ENCODE assay signal across 9 cellular contexts in the genomic region with DNA sequence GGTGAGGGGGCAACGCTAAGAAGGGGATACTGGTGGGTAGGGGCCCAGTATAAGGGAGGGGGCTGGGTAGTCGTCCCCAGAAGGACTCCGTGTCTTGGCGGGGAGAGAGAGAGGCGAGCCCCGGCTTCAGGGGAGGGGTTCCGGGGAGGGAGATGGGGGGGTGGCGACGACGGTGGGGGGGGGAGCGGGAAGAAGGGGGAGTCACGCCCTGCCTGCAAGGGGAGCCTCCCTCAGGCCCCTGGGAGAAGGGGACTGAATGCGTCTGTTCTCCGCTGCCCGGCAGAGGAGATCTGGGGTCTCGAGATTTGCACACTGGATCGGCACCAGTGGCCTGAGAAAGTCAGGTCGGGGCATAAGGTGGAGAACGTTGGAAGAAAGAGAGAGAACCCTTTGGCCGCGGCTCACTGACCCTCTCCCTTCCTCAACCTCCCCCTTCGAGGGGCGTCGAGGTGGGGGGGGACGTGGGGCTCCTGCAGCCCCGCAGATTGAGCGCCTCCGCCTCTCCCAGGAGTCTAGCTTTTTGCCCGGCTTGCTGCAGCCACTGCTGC. TPM values are rescaled to one million over a fixed set of nuclear protein-coding genes. Genes with fewer than 3 reads are reported as not detected.
DNase-seq lines count a peak whose midpoint lies in the region; ATAC-seq, FAIRE-seq and TF ChIP-seq lines count a peak whose summit lies in the region.
"Had no signal": no experiment of that assay in that cellular context is flagged by ENCODE, and none has a peak within 500 bp of the region (broad histone marks: within the 10 kb centered on the region; RNA-seq: fewer than 3 reads in every experiment).

No MANE protein-coding gene starts in this region.

- no peak overlapping the region; the same call in 1 of the 2 replicates for H3K14ac ChIP-seq in IMR-90 (replicated peaks; ENCODE audit: low read depth, low read length)

- FAIRE-seq in endothelial cell of umbilical vein (lab: Jason Lieb, UNC), result no peak

- H3K9me3 ChIP-seq in IMR-90 (ENCODE audit: control insufficient read depth, insufficient read depth, low read length) (no peaks in the 10 kb centered on the region), endothelial cell of umbilical vein (replicated peaks; ENCODE audit: control insufficient read depth, insufficient read depth, low read length) (no peaks in the 10 kb centered on the region), gastrocnemius medialis (no peaks in the 10 kb centered on the region)

- H3K23ac ChIP-seq in IMR-90 (ENCODE audit: low read depth, low read length), result 0 out of 2 replicates have a peak overlapping the region, but pooled peaks have one; percentile 42

- no peaks in the 10 kb centered on the region for H3K9me3 Mint-ChIP-seq in activated T-cell treated with anti-CD3 and anti-CD28 coated beads, Interleukin-2, amount 50 U/mL, for 24 hours

- in situ Hi-C loops in IMR-90 (cut with MboI; ENCODE audit: low sequenced_read_pairs) (no loop called here), gastrocnemius medialis (cut with MboI; ENCODE audit: low sequenced_read_pairs in 4 of 4) (loop anchor here in 1 of 4 donors (5.0 kb wide), 1 partner anchor 50 kb away; no protein-coding TSS in a partner anchor)

- WGBS in IMR-90 (ENCODE audit: extremely low coverage in 2 of 2, insufficient read length in 1 of 2), 2 experiments, result 17% methylated on average over 7 of the region's 29 CpGs; no CpG with 5 or more reads in 1 of the 2 experiments

- TF ChIP-seq POLR2A in IMR-90 (IDR thresholded peaks at IDR 0.05; ENCODE audit: low read depth, low read length) (no peak), endothelial cell of umbilical vein (IDR thresholded peaks at IDR 0.05; ENCODE audit: low read depth, low read length) (no peak), gastrocnemius medialis (IDR thresholded peaks at IDR 0.05) (no peak)

- CTCF ChIA-PET in IMR-90 (lab: Yijun Ruan, JAX) (no interaction called here), endothelial cell of umbilical vein (lab: Charles Lee) (no interaction called here)

- no peak overlapping the region for H2BK120ac ChIP-seq in IMR-90 (ENCODE audit: low read depth, low read length)

- H2AK5ac ChIP-seq in IMR-90 (ENCODE audit: low read depth, low read length), result 0 out of 2 replicates have a peak overlapping the region, but pooled peaks have one; percentile 16

- H3K36me3 ChIP-seq in IMR-90 (ENCODE audit: control insufficient read depth, insufficient read depth, low read length) (no peaks in the 10 kb centered on the region), endothelial cell of umbilical vein (ENCODE audit: control insufficient read depth in 2 of 2, extremely low read depth in 1 of 2, insufficient read depth in 2 of 2, low read length in 2 of 2) (no peaks in the 10 kb centered on the region), gastrocnemius medialis (no peaks in the 10 kb centered on the region)

- peak overlapping the region; percentile 91 for H2AFZ ChIP-seq in IMR-90 (replicated peaks; ENCODE audit: low read length, poor library complexity)
- H2AFZ ChIP-seq in endothelial cell of umbilical vein (ENCODE audit: low read depth, low read length), result peak overlapping the region; percentile 86

- H4K8ac ChIP-seq in IMR-90 (ENCODE audit: low read depth in 2 of 2, low read length in 2 of 2), result no peak overlapping the region; a peak in 1 of 4 replicates

- peak overlapping the region; percentile 85 for H2AK9ac ChIP-seq in IMR-90 (replicated peaks; ENCODE audit: low read depth, low read length, poor library complexity)

- peak overlapping the region; percentile 43; the same call in 1 of the 2 replicates for H3K4ac ChIP-seq in IMR-90 (ENCODE audit: low read depth, low read length)

- no peak overlapping the region for H2BK20ac ChIP-seq in IMR-90 (ENCODE audit: low read depth, low read length)

- no peak for DNase-seq in IMR-90
- no peak for DNase-seq in endothelial cell of umbilical vein (ENCODE audit: low read depth, low spot score)
- DNase-seq in gastrocnemius medialis, result no peak
- no peak for DNase-seq in activated T-cell treated with anti-CD3 and anti-CD28 coated beads, Interleukin-2, amount 50 U/mL, for 24 hours
- DNase-seq in NCI-H1694 (lab: John Stamatoyannopoulos, UW), result no peak

- BruUV-seq in IMR-90 (replicated peaks; lab: Mats Ljungman, UMichigan) (no TSS peak), endothelial cell of umbilical vein (replicated peaks; lab: Mats Ljungman, UMichigan) (no TSS peak)

- no peak for TF ChIP-seq CTCF in IMR-90 (conservative IDR thresholded peaks at IDR 0.05; ENCODE audit: low read depth, low read length)
- TF ChIP-seq CTCF in endothelial cell of umbilical vein (IDR thresholded peaks at IDR 0.05; ENCODE audit: extremely low read depth in 1 of 2, insufficient read depth in 1 of 2, low read depth in 1 of 2, low read length in 2 of 2), result no peak
- no peak for TF ChIP-seq CTCF in gastrocnemius medialis (IDR thresholded peaks at IDR 0.05 in 4 of 5, conservative IDR thresholded peaks at IDR 0.05 in 1 of 5)

- no peak overlapping the region for H4K91ac ChIP-seq in IMR-90 (ENCODE audit: insufficient read depth, low read depth, low read length)

- H3K4me2 ChIP-seq in IMR-90 (ENCODE audit: low read depth, low read length) (peak overlapping the region; percentile 95), endothelial cell of umbilical vein (ENCODE audit: insufficient read depth, low read length) (peak overlapping the region; percentile 78)

- H3K4me1 Mint-ChIP-seq in activated T-cell treated with anti-CD3 and anti-CD28 coated beads, Interleukin-2, amount 50 U/mL, for 24 hours (ENCODE audit: low read depth), result peaks cover 17% of the 10 kb centered on the region

- H3K18ac ChIP-seq in IMR-90 (ENCODE audit: low read depth, low read length), result no peak overlapping the region

- H4K5ac ChIP-seq in IMR-90 (ENCODE audit: low read depth, low read length), result no peak overlapping the region

- H3K79me2 ChIP-seq in endothelial cell of umbilical vein (ENCODE audit: control insufficient read depth, insufficient read depth, low read length), result no peaks in the 10 kb centered on the region

- H3K27me3 ChIP-seq in IMR-90 (ENCODE audit: control insufficient read depth, insufficient read depth, low read length) (peaks cover 15% of the 10 kb centered on the region), endothelial cell of umbilical vein (ENCODE audit: control insufficient read depth in 2 of 2, insufficient read depth in 2 of 2, low read length in 2 of 2) (no peaks in the 10 kb centered on the region), gastrocnemius medialis (no peaks in the 10 kb centered on the region)

- H3K4me3 Mint-ChIP-seq in activated T-cell treated with anti-CD3 and anti-CD28 coated beads, Interleukin-2, amount 50 U/mL, for 24 hours, result no peak overlapping the region
- H3K4me3 Mint-ChIP-seq: mesothelial cell of epicardium had no signal

- H2BK15ac ChIP-seq in IMR-90 (ENCODE audit: low read depth, low read length), result no peak overlapping the region

- ATAC-seq in IMR-90 (ENCODE audit: low read depth), result no peak
- peak in 1 of 2 donors; percentile 0 for ATAC-seq in gastrocnemius medialis
- no peak for ATAC-seq in HG02973 (IDR thresholded peaks at IDR 0.05; ENCODE audit: unreplicated experiment)
- no peak for ATAC-seq in HG02852 (IDR thresholded peaks at IDR 0.05; ENCODE audit: unreplicated experiment)

- no peak overlapping the region for H3K27ac ChIP-seq in IMR-90 (ENCODE audit: insufficient read depth, low read length)
- no peak overlapping the region for H3K27ac ChIP-seq in endothelial cell of umbilical vein (ENCODE audit: insufficient read depth, low read depth, low read length)
- peak overlapping the region in 3 of 4 donors; percentile 52 to 81 (median 76) for H3K27ac ChIP-seq in gastrocnemius medialis

- peaks cover 23% of the 10 kb centered on the region for H3K27me3 Mint-ChIP-seq in activated T-cell treated with anti-CD3 and anti-CD28 coated beads, Interleukin-2, amount 50 U/mL, for 24 hours

- H3K56ac ChIP-seq in IMR-90 (ENCODE audit: extremely low read depth, insufficient read depth, low read length), result no peak overlapping the region

- TF ChIP-seq RAD21 in IMR-90 (IDR thresholded peaks at IDR 0.05; ENCODE audit: low read length), result no peak

- H3K27ac Mint-ChIP-seq in activated T-cell treated with anti-CD3 and anti-CD28 coated beads, Interleukin-2, amount 50 U/mL, for 24 hours, result no peak overlapping the region

- POLR2A ChIA-PET in IMR-90 (lab: Charles Lee; ENCODE audit: unreplicated experiment) (no interaction called here), endothelial cell of umbilical vein (lab: Charles Lee) (no interaction called here)

- dilution Hi-C loops in IMR-90 (cut with HindIII; ENCODE audit: low sequenced_read_pairs, unreplicated experiment), result no loop called here
- dilution Hi-C loops in endothelial cell of umbilical vein (cut with MboI; ENCODE audit: extremely low pct_ligation_motif_present, low sequenced_read_pairs), result no loop called here

- intact Hi-C loops in IMR-90 (cut with micrococcal nuclease) (loop anchor here (2.0 kb wide), 1 partner anchor 51 kb away; no protein-coding TSS in a partner anchor), endothelial cell of umbilical vein (cut with micrococcal nuclease) (loop anchor here (1.0 to 5.0 kb wide), 3 partner anchors 25 to 80 kb away; no protein-coding TSS in a partner anchor), gastrocnemius medialis (cut with DNase I; ENCODE audit: low total_unique reads) (loop anchor here (1.0 to 5.0 kb wide), 5 partner anchors 45 to 185 kb away; a partner anchor contains a TSS)

- H3K9me1 ChIP-seq in IMR-90 (ENCODE audit: insufficient read depth, low read length) (no peaks in the 10 kb centered on the region), endothelial cell of umbilical vein (replicated peaks; ENCODE audit: control insufficient read depth, extremely low read depth, insufficient read depth, low read length) (no peaks in the 10 kb centered on the region)

- H3K9ac ChIP-seq in IMR-90 (ENCODE audit: low read depth, low read length) (peak overlapping the region; percentile 13; the same call in 1 of the 2 replicates), endothelial cell of umbilical vein (replicated peaks; ENCODE audit: extremely low read depth, insufficient read depth, low read length) (no peak overlapping the region)

- no peaks in the 10 kb centered on the region for H3K4me1 ChIP-seq in IMR-90 (ENCODE audit: control insufficient read depth, insufficient read depth, low read length)
- peaks cover 11% of the 10 kb centered on the region for H3K4me1 ChIP-seq in endothelial cell of umbilical vein (ENCODE audit: control insufficient read depth, extremely low read depth, insufficient read depth, low read length)
- peaks cover 0 to 10% of the 10 kb centered on the region in 2 donors for H3K4me1 ChIP-seq in gastrocnemius medialis

- no peaks in the 10 kb centered on the region for H3K36me3 Mint-ChIP-seq in activated T-cell treated with anti-CD3 and anti-CD28 coated beads, Interleukin-2, amount 50 U/mL, for 24 hours (ENCODE audit: low read depth)

- no peak overlapping the region for H2BK5ac ChIP-seq in IMR-90 (ENCODE audit: low read depth, low read length, poor library complexity, severe bottlenecking)

- H3K4me3 ChIP-seq in GM08714 (ENCODE audit: low read length) (peak overlapping the region; percentile 57; the same call in 1 of the 2 replicates), IMR-90 (ENCODE audit: insufficient read depth, low read depth, low read length) (peak overlapping the region; percentile 71), endothelial cell of umbilical vein (replicated peaks in 1 of 3; ENCODE audit: insufficient read depth in 1 of 3, low read depth in 1 of 3, low read length in 3 of 3) (peak overlapping the region; percentile 44 to 51 (median 48)), gastrocnemius medialis (peak overlapping the region in 1 of 4 donors; percentile 65)

- peaks cover 0 to 8% of the 10 kb centered on the region in 2 experiments; a peak in 3 of 4 replicates for H3K79me1 ChIP-seq in IMR-90 (ENCODE audit: low read depth in 1 of 2, low read length in 2 of 2)

- H4K20me1 ChIP-seq in IMR-90 (ENCODE audit: insufficient read depth, low read length) (no peaks in the 10 kb centered on the region), endothelial cell of umbilical vein (replicated peaks; ENCODE audit: control insufficient read depth, extremely low read depth, insufficient read depth, low read length) (no peaks in the 10 kb centered on the region)

RNA-seq across cellular contexts. Expression of a gene that starts 0.6 kb away (rescaled TPM):
- total RNA-seq in IMR-90 (2012; rRNA removed), result 0.28 and 0.54 TPM in 2 replicates
- polyA plus RNA-seq in IMR-90 (2012; rRNA removed), result 1.6 and 2.1 TPM in 2 replicates
- polyA plus RNA-seq in IMR-90 (2012; cell fraction: cytosol; rRNA removed), result 1.1 and 1.4 TPM in 2 replicates
- polyA plus RNA-seq in IMR-90 (2012; cell fraction: nucleus; rRNA removed; ENCODE audit: low replicate concordance), result 2.8 and 3.2 TPM in 2 replicates
- 13.1 and 16.7 TPM in 2 replicates for total RNA-seq in endothelial cell of umbilical vein
- 1.8 TPM in 2 replicates for polyA plus RNA-seq in endothelial cell of umbilical vein
- polyA plus RNA-seq in endothelial cell of umbilical vein (2011; cell fraction: cytosol; rRNA removed), result 1.9 TPM in 2 replicates
- polyA plus RNA-seq in endothelial cell of umbilical vein (2011; cell fraction: nucleus; rRNA removed), result 4.4 and 4.6 TPM in 2 replicates
- 7.5 and 8.2 TPM in 2 replicates for polyA plus RNA-seq in endothelial cell of umbilical vein (2012)
- polyA minus RNA-seq in endothelial cell of umbilical vein, result 3.4 and 5.6 TPM in 2 replicates
- polyA minus RNA-seq in endothelial cell of umbilical vein (2011; cell fraction: cytosol; rRNA and poly(A)+ RNA removed), result 2.0 TPM
- 3.5 and 4.0 TPM in 2 replicates for polyA minus RNA-seq in endothelial cell of umbilical vein (2011; cell fraction: nucleus; rRNA and poly(A)+ RNA removed)
- 1 to 10 TPM; 1.1 to 3.6 (median 2.4) TPM for total RNA-seq in gastrocnemius medialis

Comparison
In these comparisons a context has a peak if more than half of its experiments do, and no peak if none do; other contexts are left out.
1. H3K27ac ChIP-seq: peak in gastrocnemius medialis (3 of 4); none in IMR-90 (single experiment) and endothelial cell of umbilical vein (single experiment).